8 cellular contexts compared by ENCODE assay signal in genomic region chr3:141192345-141192744, GRCh38. TPM values are rescaled to one million over a fixed set of nuclear protein-coding genes. Genes with fewer than 3 reads are reported as not detected.
DNase-seq lines count a peak whose midpoint lies in the region; ATAC-seq lines count a peak whose summit lies in the region.

No MANE protein-coding gene starts in this region.

- peak; percentile 99 for ATAC-seq in GM18517 (IDR thresholded peaks at IDR 0.05; ENCODE audit: unreplicated experiment)
- peak; percentile 97 for ATAC-seq in HG03025 (IDR thresholded peaks at IDR 0.05; ENCODE audit: low FRiP score, unreplicated experiment)
- peak; percentile 100 for ATAC-seq in T-helper 17 cell
- ATAC-seq in left ventricle myocardium superior = peak; percentile 100
- peak; percentile 99 for ATAC-seq in sciatic nerve

- DNase-seq in 8988T (peak; percentile 20), NCI-H1930 (lab: John Stamatoyannopoulos, UW) (peak; percentile 76 to 88), T-helper 17 cell (peak; percentile 80 to 97 (median 85)), amniotic epithelial cell (ENCODE audit: low read depth) (peak; percentile 86), left ventricle myocardium superior (peak; percentile 98), sciatic nerve (ENCODE audit: low spot score) (peak; percentile 99)

- peak overlapping the region; percentile 32 for H3K27ac Mint-ChIP-seq in T-helper 17 cell

- H3K36me3 Mint-ChIP-seq in T-helper 17 cell (ENCODE audit: low read depth) = peaks cover 3% of the 10 kb centered on the region

- H3K4me1 Mint-ChIP-seq in T-helper 17 cell = peaks cover 11% of the 10 kb centered on the region

- H3K9me3 ChIP-seq in T-helper 17 cell (ENCODE audit: control insufficient read depth, low read length, poor library complexity, severe bottlenecking) = no peaks in the 10 kb centered on the region

- H3K4me3 Mint-ChIP-seq in T-helper 17 cell = peak overlapping the region; percentile 53

- intact Hi-C loops in left ventricle myocardium superior (cut with micrococcal nuclease) (loop anchor here (5.0 kb wide), 1 partner anchor 190 kb away; no protein-coding TSS in a partner anchor), sciatic nerve (cut with DNase I) (no loop called here)

- peaks cover 28% of the 10 kb centered on the region for H3K27me3 Mint-ChIP-seq in T-helper 17 cell

RNA-seq across cellular contexts. Expression of gene PXYLP1, which starts 39.3 kb away (rescaled TPM):
- total RNA-seq in T-helper 17 cell (1 to 10 TPM; 6.1 to 9.0 TPM), left ventricle myocardium superior (12.3 TPM), sciatic nerve (13.5 TPM)

Comparison
In these comparisons a context has a peak if more than half of its experiments do, and no peak if none do; other contexts are left out.
1. Peak in every context shown above with its lines: DNase-seq and ATAC-seq.
2. DNase-seq: peak in every context shown above with its lines; median percentile 99 in sciatic nerve; 98 in left ventricle myocardium superior; 86 in amniotic epithelial cell; 85 in T-helper 17 cell; 82 in NCI-H1930; 20 in 8988T.